1 cellular context compared by ENCODE assay signal in genomic region chr5:10620346-10620745, GRCh38.
TF ChIP-seq lines count a peak whose summit lies in the region.

No MANE protein-coding gene starts in this region.

TF ChIP-seq in K562, 482 proteins besides CTCF, POLR2A, EP300 and RAD21 (continued from another document and continues in another):
- TF ChIP-seq GTF3C2 (IDR thresholded peaks at IDR 0.05; ENCODE audit: borderline replicate concordance, extremely low read depth, insufficient read length) (no peak), ASH1L (IDR thresholded peaks at IDR 0.05; ENCODE audit: borderline replicate concordance, low read depth, partially characterized antibody) (no peak), E2F4 (CRISPR knock-in tag; IDR thresholded peaks at IDR 0.05; ENCODE audit: low read depth) (no peak), ZNF780A (CRISPR knock-in tag; IDR thresholded peaks at IDR 0.05) (no peak), KLF16 (IDR thresholded peaks at IDR 0.05) (peak; percentile 71), MCM7 (IDR thresholded peaks at IDR 0.05) (no peak), ZFP1 (CRISPR knock-in tag; IDR thresholded peaks at IDR 0.05) (no peak), SOX6 (IDR thresholded peaks at IDR 0.05) (peak; percentile 75), NFATC3 (IDR thresholded peaks at IDR 0.05) (no peak), TAF1 (IDR thresholded peaks at IDR 0.05; ENCODE audit: control insufficient read depth, extremely low read depth, insufficient read depth, low read length, severe bottlenecking) (no peak), KDM2B (CRISPR knock-in tag; IDR thresholded peaks at IDR 0.05) (no peak), ZBTB9 (CRISPR knock-in tag; IDR thresholded peaks at IDR 0.05) (no peak), CBFA2T2 (conservative IDR thresholded peaks at IDR 0.05) (peak; percentile 90), JUNB (CRISPR knock-in tag; conservative IDR thresholded peaks at IDR 0.05) (no peak), ZNF146 (CRISPR knock-in tag; IDR thresholded peaks at IDR 0.05; ENCODE audit: unreplicated experiment) (no peak), MEF2D (tag; conservative IDR thresholded peaks at IDR 0.05; ENCODE audit: low read depth) (no peak), SETDB1 (IDR thresholded peaks at IDR 0.05; ENCODE audit: low read length) (no peak), ZNF263 (CRISPR knock-in tag; IDR thresholded peaks at IDR 0.05; ENCODE audit: borderline replicate concordance) (no peak), ZNF224 (CRISPR knock-in tag; IDR thresholded peaks at IDR 0.05) (no peak), SRSF3 (IDR thresholded peaks at IDR 0.05; ENCODE audit: insufficient read depth, low read length) (no peak), PHF21A (IDR thresholded peaks at IDR 0.05; ENCODE audit: borderline replicate concordance, low read depth) (peak; percentile 22; the same call in 1 of the 2 replicates), CXXC5 (CRISPR knock-in tag; IDR thresholded peaks at IDR 0.05) (peak; percentile 51), ZNF551 (CRISPR knock-in tag; IDR thresholded peaks at IDR 0.05) (no peak), IFI16 (CRISPR knock-in tag; IDR thresholded peaks at IDR 0.05) (no peak), GTF2E2 (tag; IDR thresholded peaks at IDR 0.05) (no peak), ELF1 (tag; IDR thresholded peaks at IDR 0.05) (no peak), DIDO1 (tag; IDR thresholded peaks at IDR 0.05; ENCODE audit: low read depth) (no peak), NFE2 (IDR thresholded peaks at IDR 0.05; ENCODE audit: low read depth) (no peak), TBP (optimal IDR thresholded peaks at IDR 0.05; ENCODE audit: low read depth, low read length) (no peak), SRSF1 (IDR thresholded peaks at IDR 0.05; ENCODE audit: low read depth, low read length) (no peak), RB1 (IDR thresholded peaks at IDR 0.05; ENCODE audit: low read depth) (no peak), DDX20 (tag; IDR thresholded peaks at IDR 0.05; ENCODE audit: low read depth) (no peak), TBL1XR1 (IDR thresholded peaks at IDR 0.05; ENCODE audit: low read length in 2 of 2) (no peak), RBM34 (IDR thresholded peaks at IDR 0.05; ENCODE audit: borderline replicate concordance, insufficient read depth, low read length) (no peak), SP2 (IDR thresholded peaks at IDR 0.05; ENCODE audit: extremely low read depth, low read depth, low read length, poor library complexity, severe bottlenecking) (no peak), TAL1 (IDR thresholded peaks at IDR 0.05) (peak; percentile 92), EHMT2 (IDR thresholded peaks at IDR 0.05) (no peak), HOXB6 (CRISPR knock-in tag; IDR thresholded peaks at IDR 0.05; ENCODE audit: borderline replicate concordance) (no peak), CBFB (CRISPR knock-in tag; IDR thresholded peaks at IDR 0.05) (no peak), FOXK2 (conservative IDR thresholded peaks at IDR 0.05 in 1 of 2, IDR thresholded peaks at IDR 0.05 in 1 of 2; ENCODE audit: low read depth in 2 of 2) (no peak), HDAC8 (tag; IDR thresholded peaks at IDR 0.05) (no peak), ATF1 (CRISPR knock-in tag; IDR thresholded peaks at IDR 0.05) (no peak), ATF1 (tag; IDR thresholded peaks at IDR 0.05) (no peak), ZNF561 (CRISPR knock-in tag; conservative IDR thresholded peaks at IDR 0.05) (no peak), ZNF449 (CRISPR knock-in tag; IDR thresholded peaks at IDR 0.05) (no peak)
- TF ChIP-seq, protein P1, sequence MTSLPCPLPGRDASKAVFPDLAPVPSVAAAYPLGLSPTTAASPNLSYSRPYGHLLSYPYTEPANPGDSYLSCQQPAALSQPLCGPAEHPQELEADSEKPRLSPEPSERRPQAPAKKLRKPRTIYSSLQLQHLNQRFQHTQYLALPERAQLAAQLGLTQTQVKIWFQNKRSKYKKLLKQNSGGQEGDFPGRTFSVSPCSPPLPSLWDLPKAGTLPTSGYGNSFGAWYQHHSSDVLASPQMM (CRISPR knock-in tag; IDR thresholded peaks at IDR 0.05) = no peak
- TF ChIP-seq, protein P2, sequence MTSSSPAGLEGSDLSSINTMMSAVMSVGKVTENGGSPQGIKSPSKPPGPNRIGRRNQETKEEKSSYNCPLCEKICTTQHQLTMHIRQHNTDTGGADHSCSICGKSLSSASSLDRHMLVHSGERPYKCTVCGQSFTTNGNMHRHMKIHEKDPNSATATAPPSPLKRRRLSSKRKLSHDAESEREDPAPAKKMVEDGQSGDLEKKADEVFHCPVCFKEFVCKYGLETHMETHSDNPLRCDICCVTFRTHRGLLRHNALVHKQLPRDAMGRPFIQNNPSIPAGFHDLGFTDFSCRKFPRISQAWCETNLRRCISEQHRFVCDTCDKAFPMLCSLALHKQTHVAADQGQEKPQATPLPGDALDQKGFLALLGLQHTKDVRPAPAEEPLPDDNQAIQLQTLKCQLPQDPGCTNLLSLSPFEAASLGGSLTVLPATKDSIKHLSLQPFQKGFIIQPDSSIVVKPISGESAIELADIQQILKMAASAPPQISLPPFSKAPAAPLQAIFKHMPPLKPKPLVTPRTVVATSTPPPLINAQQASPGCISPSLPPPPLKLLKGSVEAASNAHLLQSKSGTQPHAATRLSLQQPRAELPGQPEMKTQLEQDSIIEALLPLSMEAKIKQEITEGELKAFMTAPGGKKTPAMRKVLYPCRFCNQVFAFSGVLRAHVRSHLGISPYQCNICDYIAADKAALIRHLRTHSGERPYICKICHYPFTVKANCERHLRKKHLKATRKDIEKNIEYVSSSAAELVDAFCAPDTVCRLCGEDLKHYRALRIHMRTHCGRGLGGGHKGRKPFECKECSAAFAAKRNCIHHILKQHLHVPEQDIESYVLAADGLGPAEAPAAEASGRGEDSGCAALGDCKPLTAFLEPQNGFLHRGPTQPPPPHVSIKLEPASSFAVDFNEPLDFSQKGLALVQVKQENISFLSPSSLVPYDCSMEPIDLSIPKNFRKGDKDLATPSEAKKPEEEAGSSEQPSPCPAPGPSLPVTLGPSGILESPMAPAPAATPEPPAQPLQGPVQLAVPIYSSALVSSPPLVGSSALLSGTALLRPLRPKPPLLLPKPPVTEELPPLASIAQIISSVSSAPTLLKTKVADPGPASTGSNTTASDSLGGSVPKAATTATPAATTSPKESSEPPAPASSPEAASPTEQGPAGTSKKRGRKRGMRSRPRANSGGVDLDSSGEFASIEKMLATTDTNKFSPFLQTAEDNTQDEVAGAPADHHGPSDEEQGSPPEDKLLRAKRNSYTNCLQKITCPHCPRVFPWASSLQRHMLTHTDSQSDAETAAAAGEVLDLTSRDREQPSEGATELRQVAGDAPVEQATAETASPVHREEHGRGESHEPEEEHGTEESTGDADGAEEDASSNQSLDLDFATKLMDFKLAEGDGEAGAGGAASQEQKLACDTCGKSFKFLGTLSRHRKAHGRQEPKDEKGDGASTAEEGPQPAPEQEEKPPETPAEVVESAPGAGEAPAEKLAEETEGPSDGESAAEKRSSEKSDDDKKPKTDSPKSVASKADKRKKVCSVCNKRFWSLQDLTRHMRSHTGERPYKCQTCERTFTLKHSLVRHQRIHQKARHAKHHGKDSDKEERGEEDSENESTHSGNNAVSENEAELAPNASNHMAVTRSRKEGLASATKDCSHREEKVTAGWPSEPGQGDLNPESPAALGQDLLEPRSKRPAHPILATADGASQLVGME (CRISPR knock-in tag; IDR thresholded peaks at IDR 0.05) = no peak
- TF ChIP-seq, protein P3, sequence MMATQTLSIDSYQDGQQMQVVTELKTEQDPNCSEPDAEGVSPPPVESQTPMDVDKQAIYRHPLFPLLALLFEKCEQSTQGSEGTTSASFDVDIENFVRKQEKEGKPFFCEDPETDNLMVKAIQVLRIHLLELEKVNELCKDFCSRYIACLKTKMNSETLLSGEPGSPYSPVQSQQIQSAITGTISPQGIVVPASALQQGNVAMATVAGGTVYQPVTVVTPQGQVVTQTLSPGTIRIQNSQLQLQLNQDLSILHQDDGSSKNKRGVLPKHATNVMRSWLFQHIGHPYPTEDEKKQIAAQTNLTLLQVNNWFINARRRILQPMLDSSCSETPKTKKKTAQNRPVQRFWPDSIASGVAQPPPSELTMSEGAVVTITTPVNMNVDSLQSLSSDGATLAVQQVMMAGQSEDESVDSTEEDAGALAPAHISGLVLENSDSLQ (IDR thresholded peaks at IDR 0.05) = peak; percentile 20; the same call in 1 of the 2 replicates
- TF ChIP-seq, protein P4, sequence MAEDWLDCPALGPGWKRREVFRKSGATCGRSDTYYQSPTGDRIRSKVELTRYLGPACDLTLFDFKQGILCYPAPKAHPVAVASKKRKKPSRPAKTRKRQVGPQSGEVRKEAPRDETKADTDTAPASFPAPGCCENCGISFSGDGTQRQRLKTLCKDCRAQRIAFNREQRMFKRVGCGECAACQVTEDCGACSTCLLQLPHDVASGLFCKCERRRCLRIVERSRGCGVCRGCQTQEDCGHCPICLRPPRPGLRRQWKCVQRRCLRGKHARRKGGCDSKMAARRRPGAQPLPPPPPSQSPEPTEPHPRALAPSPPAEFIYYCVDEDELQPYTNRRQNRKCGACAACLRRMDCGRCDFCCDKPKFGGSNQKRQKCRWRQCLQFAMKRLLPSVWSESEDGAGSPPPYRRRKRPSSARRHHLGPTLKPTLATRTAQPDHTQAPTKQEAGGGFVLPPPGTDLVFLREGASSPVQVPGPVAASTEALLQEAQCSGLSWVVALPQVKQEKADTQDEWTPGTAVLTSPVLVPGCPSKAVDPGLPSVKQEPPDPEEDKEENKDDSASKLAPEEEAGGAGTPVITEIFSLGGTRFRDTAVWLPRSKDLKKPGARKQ (CRISPR knock-in tag; IDR thresholded peaks at IDR 0.05) = no peak
- TF ChIP-seq, protein P5, sequence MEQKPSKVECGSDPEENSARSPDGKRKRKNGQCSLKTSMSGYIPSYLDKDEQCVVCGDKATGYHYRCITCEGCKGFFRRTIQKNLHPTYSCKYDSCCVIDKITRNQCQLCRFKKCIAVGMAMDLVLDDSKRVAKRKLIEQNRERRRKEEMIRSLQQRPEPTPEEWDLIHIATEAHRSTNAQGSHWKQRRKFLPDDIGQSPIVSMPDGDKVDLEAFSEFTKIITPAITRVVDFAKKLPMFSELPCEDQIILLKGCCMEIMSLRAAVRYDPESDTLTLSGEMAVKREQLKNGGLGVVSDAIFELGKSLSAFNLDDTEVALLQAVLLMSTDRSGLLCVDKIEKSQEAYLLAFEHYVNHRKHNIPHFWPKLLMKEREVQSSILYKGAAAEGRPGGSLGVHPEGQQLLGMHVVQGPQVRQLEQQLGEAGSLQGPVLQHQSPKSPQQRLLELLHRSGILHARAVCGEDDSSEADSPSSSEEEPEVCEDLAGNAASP (IDR thresholded peaks at IDR 0.05) = no peak
- TF ChIP-seq, protein P6, sequence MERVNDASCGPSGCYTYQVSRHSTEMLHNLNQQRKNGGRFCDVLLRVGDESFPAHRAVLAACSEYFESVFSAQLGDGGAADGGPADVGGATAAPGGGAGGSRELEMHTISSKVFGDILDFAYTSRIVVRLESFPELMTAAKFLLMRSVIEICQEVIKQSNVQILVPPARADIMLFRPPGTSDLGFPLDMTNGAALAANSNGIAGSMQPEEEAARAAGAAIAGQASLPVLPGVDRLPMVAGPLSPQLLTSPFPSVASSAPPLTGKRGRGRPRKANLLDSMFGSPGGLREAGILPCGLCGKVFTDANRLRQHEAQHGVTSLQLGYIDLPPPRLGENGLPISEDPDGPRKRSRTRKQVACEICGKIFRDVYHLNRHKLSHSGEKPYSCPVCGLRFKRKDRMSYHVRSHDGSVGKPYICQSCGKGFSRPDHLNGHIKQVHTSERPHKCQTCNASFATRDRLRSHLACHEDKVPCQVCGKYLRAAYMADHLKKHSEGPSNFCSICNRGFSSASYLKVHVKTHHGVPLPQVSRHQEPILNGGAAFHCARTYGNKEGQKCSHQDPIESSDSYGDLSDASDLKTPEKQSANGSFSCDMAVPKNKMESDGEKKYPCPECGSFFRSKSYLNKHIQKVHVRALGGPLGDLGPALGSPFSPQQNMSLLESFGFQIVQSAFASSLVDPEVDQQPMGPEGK (CRISPR knock-in tag; IDR thresholded peaks at IDR 0.05; ENCODE audit: borderline replicate concordance) = no peak
